6 cellular contexts compared by ENCODE assay signal in the genomic region with DNA sequence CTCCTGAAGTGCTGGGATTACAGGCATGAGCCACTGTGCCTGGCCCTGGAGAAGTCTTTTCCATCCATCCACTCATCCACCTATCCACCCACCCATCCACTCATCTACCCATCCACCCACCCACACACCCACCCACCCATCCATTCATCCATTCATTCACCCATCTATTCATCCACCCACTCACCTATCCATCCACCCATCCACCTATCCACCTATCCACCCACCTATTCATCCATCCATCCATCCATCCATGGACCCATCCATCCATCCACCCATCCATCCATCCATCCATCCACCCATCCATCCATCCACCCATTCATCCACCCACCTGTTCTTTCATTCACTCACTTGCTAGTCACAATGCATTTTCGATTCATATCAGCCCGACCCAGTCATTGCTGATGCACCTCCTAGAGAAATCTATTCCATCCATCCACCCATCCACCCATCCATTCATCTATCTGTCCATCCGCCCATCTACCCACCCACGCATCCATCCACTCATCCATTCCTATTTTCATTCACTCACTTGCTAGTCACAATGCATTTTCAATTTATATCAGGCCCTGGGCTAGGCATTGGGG.
"Had no signal": no experiment of that assay in that cellular context is flagged by ENCODE, and none has a peak within 500 bp of the region (broad histone marks: within the 10 kb centered on the region; RNA-seq: fewer than 3 reads in every experiment).

No MANE protein-coding gene starts in this region.

- H3K4me2 ChIP-seq: GM23338, KMS-11 had no signal

- H3K9ac ChIP-seq: KMS-11 had no signal

- FAIRE-seq: HTR-8/SVneo had no signal

- H3K4me1 ChIP-seq: HAP-1 had no signal

- ATAC-seq: GM23338, HCT116 had no signal

- H2AFZ ChIP-seq: GM23338 had no signal

- H3K9me3 ChIP-seq: HAP-1 had no signal

- H3K4me3 ChIP-seq: GM23338, HAP-1 had no signal

- DNase-seq: KBM-7 had no signal

- H3K36me3 ChIP-seq: HAP-1 had no signal

- H3K27ac ChIP-seq: KMS-11 had no signal
